26 cellular contexts compared by ENCODE assay signal in genomic region chr15:63861946-63862517, GRCh38.
"Had no signal": no experiment of that assay in that cellular context is flagged by ENCODE, and none has a peak within 500 bp of the region (broad histone marks: within the 10 kb centered on the region; RNA-seq: fewer than 3 reads in every experiment).

No MANE protein-coding gene starts in this region.

- H3K27me3 Mint-ChIP-seq: stimulated activated naive CD8-positive, alpha-beta T cell treated with anti-CD3 and anti-CD28 coated beads, Interleukin-15, amount 100 ng/mL, for 72 hours had no signal

- H3K4me1 ChIP-seq: left lung, pancreas had no signal

- H3K4me3 ChIP-seq: ascending aorta, hepatocyte, left lung, pancreas, psoas muscle, right atrium auricular region, tibial artery had no signal

- H3K4me3 Mint-ChIP-seq: activated naive CD4-positive, alpha-beta T cell treated with anti-CD3 and anti-CD28 coated beads, Interleukin-2, amount 10 ng/mL, durations not matched to agents 7 days and 5 days; activated T-cell treated with anti-CD3 and anti-CD28 coated beads, Interleukin-2, amount 50 U/mL, for 4 hours; immature natural killer cell; nephron progenitor cell; stimulated activated naive CD8-positive, alpha-beta T cell treated with anti-CD3 and anti-CD28 coated beads, Interleukin-15, amount 100 ng/mL, for 72 hours had no signal

- DNase-seq: activated CD4-positive, alpha-beta T cell treated with anti-CD3 and anti-CD28 coated beads for 1 hour; activated CD4-positive, alpha-beta T cell treated with anti-CD3 and anti-CD28 coated beads, Interleukin-2, amount 50 U/mL, for 4 hours; activated CD8-positive, alpha-beta memory T cell treated with anti-CD3 and anti-CD28 coated beads for 24 hours; activated CD8-positive, alpha-beta memory T cell treated with anti-CD3 and anti-CD28 coated beads, Interleukin-2, amount 50 U/mL, for 4 hours; activated effector memory CD4-positive, alpha-beta T cell treated with Interleukin-2 at 50 U/mL for 16 hours; activated naive CD4-positive, alpha-beta T cell treated with anti-CD3 and anti-CD28 coated beads, Interleukin-2, amount 10 ng/mL, durations not matched to agents 7 days and 5 days; activated T-cell treated with anti-CD3 and anti-CD28 coated beads, Interleukin-2, amount 50 U/mL, for 4 hours; brain microvascular endothelial cell; caudate nucleus; effector memory CD4-positive, alpha-beta T cell; foreskin melanocyte; immature natural killer cell; left lung; mammary epithelial cell; midbrain; nephron progenitor cell; pancreas; psoas muscle; stimulated activated CD4-positive, alpha-beta T cell treated with anti-CD3 and anti-CD28 coated beads, Interleukin-4, amount 100 ng/mL, for 24 hours; stimulated activated naive CD8-positive, alpha-beta T cell treated with anti-CD3 and anti-CD28 coated beads, Interleukin-15, amount 100 ng/mL, for 72 hours; T-helper 9 cell; tibial artery had no signal

- ATAC-seq: activated T-cell treated with anti-CD3 and anti-CD28 coated beads, Interleukin-2, amount 50 U/mL, for 4 hours; esophagus mucosa; left lung; pancreas; psoas muscle; stimulated activated naive CD8-positive, alpha-beta T cell treated with anti-CD3 and anti-CD28 coated beads, Interleukin-15, amount 100 ng/mL, for 72 hours had no signal

- H3K36me3 Mint-ChIP-seq: activated naive CD4-positive, alpha-beta T cell treated with anti-CD3 and anti-CD28 coated beads, Interleukin-2, amount 10 ng/mL, durations not matched to agents 7 days and 5 days; immature natural killer cell had no signal

- H3K36me3 ChIP-seq: ascending aorta, brain microvascular endothelial cell, left lung, pancreas, right atrium auricular region, tibial artery had no signal

- H3K27ac Mint-ChIP-seq: immature natural killer cell, nephron progenitor cell had no signal

- H3K27ac ChIP-seq: ascending aorta, brain microvascular endothelial cell, hepatocyte, left lung, pancreas, psoas muscle, right atrium auricular region, tibial artery had no signal

- H3K27me3 ChIP-seq: ascending aorta, brain microvascular endothelial cell, hepatocyte, left lung, pancreas, right atrium auricular region, tibial artery had no signal

- H3K9me3 ChIP-seq: ascending aorta, left lung, pancreas, psoas muscle, right atrium auricular region, tibial artery had no signal

- H3K9me3 Mint-ChIP-seq: activated naive CD4-positive, alpha-beta T cell treated with anti-CD3 and anti-CD28 coated beads, Interleukin-2, amount 10 ng/mL, durations not matched to agents 7 days and 5 days; activated T-cell treated with anti-CD3 and anti-CD28 coated beads, Interleukin-2, amount 50 U/mL, for 4 hours; immature natural killer cell; nephron progenitor cell; stimulated activated naive CD8-positive, alpha-beta T cell treated with anti-CD3 and anti-CD28 coated beads, Interleukin-15, amount 100 ng/mL, for 72 hours had no signal
